ENCODE assay signal across 1 cellular context in the genomic region with DNA sequence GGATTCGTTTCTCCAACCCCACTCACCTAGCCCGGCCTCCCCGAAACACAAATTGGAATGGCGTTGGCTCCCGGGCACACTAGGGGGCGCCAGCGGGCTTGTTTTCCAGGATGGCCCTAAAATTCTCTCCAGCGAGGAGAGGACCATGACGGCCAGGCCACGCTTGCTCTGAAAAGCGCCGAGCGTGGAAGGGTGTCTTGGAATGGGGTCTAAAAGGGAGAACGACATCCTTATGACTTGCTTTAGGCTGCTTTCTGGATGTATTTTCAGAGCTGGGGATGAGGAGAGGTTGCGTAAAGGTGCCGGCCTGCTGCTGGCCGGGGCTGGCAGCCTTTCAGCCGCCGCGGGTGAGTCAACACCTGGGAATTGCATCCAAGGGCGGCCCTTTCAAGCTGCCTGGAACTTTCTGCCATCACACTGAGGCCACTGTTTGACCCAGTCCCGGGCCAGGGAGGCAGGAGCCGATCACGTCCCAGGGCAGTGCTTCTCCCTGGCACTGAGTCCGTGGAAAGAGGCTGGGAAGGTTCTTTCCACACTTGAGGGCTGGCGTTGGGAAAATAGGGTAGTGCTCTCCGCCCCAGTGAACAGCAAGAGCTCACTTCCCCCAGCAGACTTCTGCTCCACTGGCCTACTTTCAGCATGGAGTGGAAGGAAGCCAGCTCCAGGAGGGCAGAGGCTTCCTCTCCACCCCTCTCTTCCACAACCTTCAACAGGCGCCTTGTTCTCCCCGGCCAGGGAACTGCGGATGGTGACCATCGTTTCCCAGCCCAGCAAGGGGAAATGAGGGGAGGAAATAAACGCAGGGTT.
TF ChIP-seq lines count a peak whose summit lies in the region.

No MANE protein-coding gene starts in this region.

TF ChIP-seq in HepG2, 621 proteins besides CTCF, POLR2A, EP300 and RAD21 (continued from another document and continues in another):
- TF ChIP-seq, protein P1, sequence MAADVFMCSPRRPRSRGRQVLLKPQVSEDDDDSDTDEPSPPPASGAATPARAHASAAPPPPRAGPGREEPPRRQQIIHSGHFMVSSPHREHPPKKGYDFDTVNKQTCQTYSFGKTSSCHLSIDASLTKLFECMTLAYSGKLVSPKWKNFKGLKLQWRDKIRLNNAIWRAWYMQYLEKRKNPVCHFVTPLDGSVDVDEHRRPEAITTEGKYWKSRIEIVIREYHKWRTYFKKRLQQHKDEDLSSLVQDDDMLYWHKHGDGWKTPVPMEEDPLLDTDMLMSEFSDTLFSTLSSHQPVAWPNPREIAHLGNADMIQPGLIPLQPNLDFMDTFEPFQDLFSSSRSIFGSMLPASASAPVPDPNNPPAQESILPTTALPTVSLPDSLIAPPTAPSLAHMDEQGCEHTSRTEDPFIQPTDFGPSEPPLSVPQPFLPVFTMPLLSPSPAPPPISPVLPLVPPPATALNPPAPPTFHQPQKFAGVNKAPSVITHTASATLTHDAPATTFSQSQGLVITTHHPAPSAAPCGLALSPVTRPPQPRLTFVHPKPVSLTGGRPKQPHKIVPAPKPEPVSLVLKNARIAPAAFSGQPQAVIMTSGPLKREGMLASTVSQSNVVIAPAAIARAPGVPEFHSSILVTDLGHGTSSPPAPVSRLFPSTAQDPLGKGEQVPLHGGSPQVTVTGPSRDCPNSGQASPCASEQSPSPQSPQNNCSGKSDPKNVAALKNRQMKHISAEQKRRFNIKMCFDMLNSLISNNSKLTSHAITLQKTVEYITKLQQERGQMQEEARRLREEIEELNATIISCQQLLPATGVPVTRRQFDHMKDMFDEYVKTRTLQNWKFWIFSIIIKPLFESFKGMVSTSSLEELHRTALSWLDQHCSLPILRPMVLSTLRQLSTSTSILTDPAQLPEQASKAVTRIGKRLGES (CRISPR knock-in tag; IDR thresholded peaks at IDR 0.05; ENCODE audit: borderline replicate concordance): peak; percentile 95
- TF ChIP-seq ZSCAN21 (CRISPR knock-in tag; IDR thresholded peaks at IDR 0.05; ENCODE audit: borderline replicate concordance) (peak; percentile 86; the same call in 1 of the 2 replicates), EHMT2 (IDR thresholded peaks at IDR 0.05; ENCODE audit: borderline replicate concordance, low read depth, low read length) (no peak; the same call in 1 of the 2 replicates), ZNF441 (CRISPR knock-in tag; IDR thresholded peaks at IDR 0.05; ENCODE audit: borderline replicate concordance) (no peak; the same call in none of the 2 replicates), ASH2L (IDR thresholded peaks at IDR 0.05; ENCODE audit: insufficient read length, low read depth, low read length) (peak; percentile 99), REL (CRISPR knock-in tag; conservative IDR thresholded peaks at IDR 0.05) (no peak), SUZ12 (IDR thresholded peaks at IDR 0.05; ENCODE audit: low read depth, low read length) (no peak), RBFOX2 (IDR thresholded peaks at IDR 0.05; ENCODE audit: low read depth, low read length) (peak; percentile 60)
- TF ChIP-seq, protein P2, sequence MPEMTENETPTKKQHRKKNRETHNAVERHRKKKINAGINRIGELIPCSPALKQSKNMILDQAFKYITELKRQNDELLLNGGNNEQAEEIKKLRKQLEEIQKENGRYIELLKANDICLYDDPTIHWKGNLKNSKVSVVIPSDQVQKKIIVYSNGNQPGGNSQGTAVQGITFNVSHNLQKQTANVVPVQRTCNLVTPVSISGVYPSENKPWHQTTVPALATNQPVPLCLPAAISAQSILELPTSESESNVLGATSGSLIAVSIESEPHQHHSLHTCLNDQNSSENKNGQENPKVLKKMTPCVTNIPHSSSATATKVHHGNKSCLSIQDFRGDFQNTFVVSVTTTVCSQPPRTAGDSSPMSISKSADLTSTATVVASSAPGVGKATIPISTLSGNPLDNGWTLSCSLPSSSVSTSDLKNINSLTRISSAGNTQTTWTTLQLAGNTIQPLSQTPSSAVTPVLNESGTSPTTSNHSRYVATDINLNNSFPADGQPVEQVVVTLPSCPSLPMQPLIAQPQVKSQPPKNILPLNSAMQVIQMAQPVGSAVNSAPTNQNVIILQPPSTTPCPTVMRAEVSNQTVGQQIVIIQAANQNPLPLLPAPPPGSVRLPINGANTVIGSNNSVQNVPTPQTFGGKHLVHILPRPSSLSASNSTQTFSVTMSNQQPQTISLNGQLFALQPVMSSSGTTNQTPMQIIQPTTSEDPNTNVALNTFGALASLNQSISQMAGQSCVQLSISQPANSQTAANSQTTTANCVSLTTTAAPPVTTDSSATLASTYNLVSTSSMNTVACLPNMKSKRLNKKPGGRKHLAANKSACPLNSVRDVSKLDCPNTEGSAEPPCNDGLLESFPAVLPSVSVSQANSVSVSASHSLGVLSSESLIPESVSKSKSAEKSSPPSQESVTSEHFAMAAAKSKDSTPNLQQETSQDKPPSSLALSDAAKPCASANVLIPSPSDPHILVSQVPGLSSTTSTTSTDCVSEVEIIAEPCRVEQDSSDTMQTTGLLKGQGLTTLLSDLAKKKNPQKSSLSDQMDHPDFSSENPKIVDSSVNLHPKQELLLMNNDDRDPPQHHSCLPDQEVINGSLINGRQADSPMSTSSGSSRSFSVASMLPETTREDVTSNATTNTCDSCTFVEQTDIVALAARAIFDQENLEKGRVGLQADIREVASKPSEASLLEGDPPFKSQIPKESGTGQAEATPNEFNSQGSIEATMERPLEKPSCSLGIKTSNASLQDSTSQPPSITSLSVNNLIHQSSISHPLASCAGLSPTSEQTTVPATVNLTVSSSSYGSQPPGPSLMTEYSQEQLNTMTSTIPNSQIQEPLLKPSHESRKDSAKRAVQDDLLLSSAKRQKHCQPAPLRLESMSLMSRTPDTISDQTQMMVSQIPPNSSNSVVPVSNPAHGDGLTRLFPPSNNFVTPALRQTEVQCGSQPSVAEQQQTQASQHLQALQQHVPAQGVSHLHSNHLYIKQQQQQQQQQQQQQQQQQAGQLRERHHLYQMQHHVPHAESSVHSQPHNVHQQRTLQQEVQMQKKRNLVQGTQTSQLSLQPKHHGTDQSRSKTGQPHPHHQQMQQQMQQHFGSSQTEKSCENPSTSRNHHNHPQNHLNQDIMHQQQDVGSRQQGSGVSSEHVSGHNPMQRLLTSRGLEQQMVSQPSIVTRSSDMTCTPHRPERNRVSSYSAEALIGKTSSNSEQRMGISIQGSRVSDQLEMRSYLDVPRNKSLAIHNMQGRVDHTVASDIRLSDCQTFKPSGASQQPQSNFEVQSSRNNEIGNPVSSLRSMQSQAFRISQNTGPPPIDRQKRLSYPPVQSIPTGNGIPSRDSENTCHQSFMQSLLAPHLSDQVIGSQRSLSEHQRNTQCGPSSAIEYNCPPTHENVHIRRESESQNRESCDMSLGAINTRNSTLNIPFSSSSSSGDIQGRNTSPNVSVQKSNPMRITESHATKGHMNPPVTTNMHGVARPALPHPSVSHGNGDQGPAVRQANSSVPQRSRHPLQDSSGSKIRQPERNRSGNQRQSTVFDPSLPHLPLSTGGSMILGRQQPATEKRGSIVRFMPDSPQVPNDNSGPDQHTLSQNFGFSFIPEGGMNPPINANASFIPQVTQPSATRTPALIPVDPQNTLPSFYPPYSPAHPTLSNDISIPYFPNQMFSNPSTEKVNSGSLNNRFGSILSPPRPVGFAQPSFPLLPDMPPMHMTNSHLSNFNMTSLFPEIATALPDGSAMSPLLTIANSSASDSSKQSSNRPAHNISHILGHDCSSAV (CRISPR knock-in tag; IDR thresholded peaks at IDR 0.05; ENCODE audit: borderline replicate concordance): no peak
- TF ChIP-seq, protein P3, sequence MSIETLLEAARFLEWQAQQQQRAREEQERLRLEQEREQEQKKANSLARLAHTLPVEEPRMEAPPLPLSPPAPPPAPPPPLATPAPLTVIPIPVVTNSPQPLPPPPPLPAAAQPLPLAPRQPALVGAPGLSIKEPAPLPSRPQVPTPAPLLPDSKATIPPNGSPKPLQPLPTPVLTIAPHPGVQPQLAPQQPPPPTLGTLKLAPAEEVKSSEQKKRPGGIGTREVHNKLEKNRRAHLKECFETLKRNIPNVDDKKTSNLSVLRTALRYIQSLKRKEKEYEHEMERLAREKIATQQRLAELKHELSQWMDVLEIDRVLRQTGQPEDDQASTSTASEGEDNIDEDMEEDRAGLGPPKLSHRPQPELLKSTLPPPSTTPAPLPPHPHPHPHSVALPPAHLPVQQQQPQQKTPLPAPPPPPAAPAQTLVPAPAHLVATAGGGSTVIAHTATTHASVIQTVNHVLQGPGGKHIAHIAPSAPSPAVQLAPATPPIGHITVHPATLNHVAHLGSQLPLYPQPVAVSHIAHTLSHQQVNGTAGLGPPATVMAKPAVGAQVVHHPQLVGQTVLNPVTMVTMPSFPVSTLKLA (IDR thresholded peaks at IDR 0.05): no peak; the same call in 1 of the 2 replicates
- TF ChIP-seq, protein P4, sequence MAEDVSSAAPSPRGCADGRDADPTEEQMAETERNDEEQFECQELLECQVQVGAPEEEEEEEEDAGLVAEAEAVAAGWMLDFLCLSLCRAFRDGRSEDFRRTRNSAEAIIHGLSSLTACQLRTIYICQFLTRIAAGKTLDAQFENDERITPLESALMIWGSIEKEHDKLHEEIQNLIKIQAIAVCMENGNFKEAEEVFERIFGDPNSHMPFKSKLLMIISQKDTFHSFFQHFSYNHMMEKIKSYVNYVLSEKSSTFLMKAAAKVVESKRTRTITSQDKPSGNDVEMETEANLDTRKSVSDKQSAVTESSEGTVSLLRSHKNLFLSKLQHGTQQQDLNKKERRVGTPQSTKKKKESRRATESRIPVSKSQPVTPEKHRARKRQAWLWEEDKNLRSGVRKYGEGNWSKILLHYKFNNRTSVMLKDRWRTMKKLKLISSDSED (CRISPR knock-in tag; IDR thresholded peaks at IDR 0.05): no peak
- TF ChIP-seq, protein P5, sequence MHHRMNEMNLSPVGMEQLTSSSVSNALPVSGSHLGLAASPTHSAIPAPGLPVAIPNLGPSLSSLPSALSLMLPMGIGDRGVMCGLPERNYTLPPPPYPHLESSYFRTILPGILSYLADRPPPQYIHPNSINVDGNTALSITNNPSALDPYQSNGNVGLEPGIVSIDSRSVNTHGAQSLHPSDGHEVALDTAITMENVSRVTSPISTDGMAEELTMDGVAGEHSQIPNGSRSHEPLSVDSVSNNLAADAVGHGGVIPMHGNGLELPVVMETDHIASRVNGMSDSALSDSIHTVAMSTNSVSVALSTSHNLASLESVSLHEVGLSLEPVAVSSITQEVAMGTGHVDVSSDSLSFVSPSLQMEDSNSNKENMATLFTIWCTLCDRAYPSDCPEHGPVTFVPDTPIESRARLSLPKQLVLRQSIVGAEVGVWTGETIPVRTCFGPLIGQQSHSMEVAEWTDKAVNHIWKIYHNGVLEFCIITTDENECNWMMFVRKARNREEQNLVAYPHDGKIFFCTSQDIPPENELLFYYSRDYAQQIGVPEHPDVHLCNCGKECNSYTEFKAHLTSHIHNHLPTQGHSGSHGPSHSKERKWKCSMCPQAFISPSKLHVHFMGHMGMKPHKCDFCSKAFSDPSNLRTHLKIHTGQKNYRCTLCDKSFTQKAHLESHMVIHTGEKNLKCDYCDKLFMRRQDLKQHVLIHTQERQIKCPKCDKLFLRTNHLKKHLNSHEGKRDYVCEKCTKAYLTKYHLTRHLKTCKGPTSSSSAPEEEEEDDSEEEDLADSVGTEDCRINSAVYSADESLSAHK (CRISPR knock-in tag; IDR thresholded peaks at IDR 0.05; ENCODE audit: borderline replicate concordance): no peak
- TF ChIP-seq, protein P6, sequence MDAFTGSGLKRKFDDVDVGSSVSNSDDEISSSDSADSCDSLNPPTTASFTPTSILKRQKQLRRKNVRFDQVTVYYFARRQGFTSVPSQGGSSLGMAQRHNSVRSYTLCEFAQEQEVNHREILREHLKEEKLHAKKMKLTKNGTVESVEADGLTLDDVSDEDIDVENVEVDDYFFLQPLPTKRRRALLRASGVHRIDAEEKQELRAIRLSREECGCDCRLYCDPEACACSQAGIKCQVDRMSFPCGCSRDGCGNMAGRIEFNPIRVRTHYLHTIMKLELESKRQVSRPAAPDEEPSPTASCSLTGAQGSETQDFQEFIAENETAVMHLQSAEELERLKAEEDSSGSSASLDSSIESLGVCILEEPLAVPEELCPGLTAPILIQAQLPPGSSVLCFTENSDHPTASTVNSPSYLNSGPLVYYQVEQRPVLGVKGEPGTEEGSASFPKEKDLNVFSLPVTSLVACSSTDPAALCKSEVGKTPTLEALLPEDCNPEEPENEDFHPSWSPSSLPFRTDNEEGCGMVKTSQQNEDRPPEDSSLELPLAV (CRISPR knock-in tag; conservative IDR thresholded peaks at IDR 0.05; ENCODE audit: low read depth): no peak
- TF ChIP-seq, protein P7, sequence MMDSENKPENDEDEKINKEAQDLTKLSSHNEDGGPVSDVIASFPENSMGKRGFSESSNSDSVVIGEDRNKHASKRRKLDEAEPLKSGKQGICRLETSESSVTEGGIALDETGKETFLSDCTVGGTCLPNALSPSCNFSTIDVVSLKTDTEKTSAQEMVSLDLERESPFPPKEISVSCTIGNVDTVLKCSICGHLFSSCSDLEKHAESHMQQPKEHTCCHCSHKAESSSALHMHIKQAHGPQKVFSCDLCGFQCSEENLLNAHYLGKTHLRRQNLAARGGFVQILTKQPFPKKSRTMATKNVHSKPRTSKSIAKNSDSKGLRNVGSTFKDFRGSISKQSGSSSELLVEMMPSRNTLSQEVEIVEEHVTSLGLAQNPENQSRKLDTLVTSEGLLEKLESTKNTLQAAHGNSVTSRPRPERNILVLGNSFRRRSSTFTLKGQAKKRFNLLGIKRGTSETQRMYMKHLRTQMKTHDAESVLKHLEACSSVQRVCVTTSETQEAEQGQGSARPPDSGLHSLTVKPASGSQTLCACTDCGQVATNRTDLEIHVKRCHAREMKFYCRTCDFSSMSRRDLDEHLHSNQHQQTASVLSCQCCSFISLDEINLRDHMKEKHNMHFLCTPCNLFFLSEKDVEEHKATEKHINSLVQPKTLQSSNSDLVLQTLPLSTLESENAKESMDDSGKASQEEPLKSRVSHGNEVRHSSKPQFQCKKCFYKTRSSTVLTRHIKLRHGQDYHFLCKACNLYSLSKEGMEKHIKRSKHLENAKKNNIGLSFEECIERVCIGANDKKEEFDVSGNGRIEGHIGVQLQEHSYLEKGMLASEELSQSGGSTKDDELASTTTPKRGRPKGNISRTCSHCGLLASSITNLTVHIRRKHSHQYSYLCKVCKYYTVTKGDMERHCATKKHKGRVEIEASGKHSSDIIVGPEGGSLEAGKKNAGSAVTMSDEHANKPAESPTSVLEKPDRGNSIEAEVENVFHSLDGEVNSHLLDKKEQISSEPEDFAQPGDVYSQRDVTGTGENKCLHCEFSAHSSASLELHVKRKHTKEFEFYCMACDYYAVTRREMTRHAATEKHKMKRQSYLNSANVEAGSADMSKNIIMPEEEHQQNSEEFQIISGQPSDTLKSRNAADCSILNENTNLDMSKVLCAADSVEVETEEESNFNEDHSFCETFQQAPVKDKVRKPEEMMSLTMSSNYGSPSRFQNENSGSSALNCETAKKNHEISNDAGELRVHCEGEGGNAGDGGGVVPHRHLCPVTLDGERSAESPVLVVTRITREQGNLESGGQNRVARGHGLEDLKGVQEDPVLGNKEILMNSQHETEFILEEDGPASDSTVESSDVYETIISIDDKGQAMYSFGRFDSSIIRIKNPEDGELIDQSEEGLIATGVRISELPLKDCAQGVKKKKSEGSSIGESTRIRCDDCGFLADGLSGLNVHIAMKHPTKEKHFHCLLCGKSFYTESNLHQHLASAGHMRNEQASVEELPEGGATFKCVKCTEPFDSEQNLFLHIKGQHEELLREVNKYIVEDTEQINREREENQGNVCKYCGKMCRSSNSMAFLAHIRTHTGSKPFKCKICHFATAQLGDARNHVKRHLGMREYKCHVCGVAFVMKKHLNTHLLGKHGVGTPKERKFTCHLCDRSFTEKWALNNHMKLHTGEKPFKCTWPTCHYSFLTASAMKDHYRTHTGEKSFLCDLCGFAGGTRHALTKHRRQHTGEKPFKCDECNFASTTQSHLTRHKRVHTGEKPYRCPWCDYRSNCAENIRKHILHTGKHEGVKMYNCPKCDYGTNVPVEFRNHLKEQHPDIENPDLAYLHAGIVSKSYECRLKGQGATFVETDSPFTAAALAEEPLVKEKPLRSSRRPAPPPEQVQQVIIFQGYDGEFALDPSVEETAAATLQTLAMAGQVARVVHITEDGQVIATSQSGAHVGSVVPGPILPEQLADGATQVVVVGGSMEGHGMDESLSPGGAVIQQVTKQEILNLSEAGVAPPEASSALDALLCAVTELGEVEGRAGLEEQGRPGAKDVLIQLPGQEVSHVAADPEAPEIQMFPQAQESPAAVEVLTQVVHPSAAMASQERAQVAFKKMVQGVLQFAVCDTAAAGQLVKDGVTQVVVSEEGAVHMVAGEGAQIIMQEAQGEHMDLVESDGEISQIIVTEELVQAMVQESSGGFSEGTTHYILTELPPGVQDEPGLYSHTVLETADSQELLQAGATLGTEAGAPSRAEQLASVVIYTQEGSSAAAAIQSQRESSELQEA (CRISPR knock-in tag; IDR thresholded peaks at IDR 0.05; ENCODE audit: not compliant biosample characterization): peak; percentile 87
